In the genomic region with DNA sequence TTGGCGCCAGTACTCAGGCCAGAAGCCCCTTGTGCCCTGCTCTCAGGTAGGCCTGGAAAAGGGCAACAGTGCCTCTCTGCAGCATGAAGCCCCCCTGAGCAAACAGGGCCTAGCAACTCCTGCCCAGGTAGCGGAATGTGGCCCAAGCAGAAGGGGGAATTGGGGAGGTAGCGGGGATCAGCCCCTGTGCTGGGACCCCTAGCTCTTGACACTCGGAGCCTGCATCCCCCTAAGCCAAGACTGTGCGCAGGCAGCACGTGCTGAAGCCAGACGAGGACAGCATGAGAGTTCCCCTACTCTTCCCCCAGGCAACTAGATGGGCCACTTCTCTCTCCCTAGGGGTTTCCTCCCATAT, we compare ENCODE assay signal across 1 cellular context.
TF ChIP-seq lines count a peak whose summit lies in the region.

No MANE protein-coding gene starts in this region.

TF ChIP-seq in GM23338, 12 proteins besides CTCF, POLR2A, EP300 and RAD21 (continued from another document):
- TF ChIP-seq, protein P1, sequence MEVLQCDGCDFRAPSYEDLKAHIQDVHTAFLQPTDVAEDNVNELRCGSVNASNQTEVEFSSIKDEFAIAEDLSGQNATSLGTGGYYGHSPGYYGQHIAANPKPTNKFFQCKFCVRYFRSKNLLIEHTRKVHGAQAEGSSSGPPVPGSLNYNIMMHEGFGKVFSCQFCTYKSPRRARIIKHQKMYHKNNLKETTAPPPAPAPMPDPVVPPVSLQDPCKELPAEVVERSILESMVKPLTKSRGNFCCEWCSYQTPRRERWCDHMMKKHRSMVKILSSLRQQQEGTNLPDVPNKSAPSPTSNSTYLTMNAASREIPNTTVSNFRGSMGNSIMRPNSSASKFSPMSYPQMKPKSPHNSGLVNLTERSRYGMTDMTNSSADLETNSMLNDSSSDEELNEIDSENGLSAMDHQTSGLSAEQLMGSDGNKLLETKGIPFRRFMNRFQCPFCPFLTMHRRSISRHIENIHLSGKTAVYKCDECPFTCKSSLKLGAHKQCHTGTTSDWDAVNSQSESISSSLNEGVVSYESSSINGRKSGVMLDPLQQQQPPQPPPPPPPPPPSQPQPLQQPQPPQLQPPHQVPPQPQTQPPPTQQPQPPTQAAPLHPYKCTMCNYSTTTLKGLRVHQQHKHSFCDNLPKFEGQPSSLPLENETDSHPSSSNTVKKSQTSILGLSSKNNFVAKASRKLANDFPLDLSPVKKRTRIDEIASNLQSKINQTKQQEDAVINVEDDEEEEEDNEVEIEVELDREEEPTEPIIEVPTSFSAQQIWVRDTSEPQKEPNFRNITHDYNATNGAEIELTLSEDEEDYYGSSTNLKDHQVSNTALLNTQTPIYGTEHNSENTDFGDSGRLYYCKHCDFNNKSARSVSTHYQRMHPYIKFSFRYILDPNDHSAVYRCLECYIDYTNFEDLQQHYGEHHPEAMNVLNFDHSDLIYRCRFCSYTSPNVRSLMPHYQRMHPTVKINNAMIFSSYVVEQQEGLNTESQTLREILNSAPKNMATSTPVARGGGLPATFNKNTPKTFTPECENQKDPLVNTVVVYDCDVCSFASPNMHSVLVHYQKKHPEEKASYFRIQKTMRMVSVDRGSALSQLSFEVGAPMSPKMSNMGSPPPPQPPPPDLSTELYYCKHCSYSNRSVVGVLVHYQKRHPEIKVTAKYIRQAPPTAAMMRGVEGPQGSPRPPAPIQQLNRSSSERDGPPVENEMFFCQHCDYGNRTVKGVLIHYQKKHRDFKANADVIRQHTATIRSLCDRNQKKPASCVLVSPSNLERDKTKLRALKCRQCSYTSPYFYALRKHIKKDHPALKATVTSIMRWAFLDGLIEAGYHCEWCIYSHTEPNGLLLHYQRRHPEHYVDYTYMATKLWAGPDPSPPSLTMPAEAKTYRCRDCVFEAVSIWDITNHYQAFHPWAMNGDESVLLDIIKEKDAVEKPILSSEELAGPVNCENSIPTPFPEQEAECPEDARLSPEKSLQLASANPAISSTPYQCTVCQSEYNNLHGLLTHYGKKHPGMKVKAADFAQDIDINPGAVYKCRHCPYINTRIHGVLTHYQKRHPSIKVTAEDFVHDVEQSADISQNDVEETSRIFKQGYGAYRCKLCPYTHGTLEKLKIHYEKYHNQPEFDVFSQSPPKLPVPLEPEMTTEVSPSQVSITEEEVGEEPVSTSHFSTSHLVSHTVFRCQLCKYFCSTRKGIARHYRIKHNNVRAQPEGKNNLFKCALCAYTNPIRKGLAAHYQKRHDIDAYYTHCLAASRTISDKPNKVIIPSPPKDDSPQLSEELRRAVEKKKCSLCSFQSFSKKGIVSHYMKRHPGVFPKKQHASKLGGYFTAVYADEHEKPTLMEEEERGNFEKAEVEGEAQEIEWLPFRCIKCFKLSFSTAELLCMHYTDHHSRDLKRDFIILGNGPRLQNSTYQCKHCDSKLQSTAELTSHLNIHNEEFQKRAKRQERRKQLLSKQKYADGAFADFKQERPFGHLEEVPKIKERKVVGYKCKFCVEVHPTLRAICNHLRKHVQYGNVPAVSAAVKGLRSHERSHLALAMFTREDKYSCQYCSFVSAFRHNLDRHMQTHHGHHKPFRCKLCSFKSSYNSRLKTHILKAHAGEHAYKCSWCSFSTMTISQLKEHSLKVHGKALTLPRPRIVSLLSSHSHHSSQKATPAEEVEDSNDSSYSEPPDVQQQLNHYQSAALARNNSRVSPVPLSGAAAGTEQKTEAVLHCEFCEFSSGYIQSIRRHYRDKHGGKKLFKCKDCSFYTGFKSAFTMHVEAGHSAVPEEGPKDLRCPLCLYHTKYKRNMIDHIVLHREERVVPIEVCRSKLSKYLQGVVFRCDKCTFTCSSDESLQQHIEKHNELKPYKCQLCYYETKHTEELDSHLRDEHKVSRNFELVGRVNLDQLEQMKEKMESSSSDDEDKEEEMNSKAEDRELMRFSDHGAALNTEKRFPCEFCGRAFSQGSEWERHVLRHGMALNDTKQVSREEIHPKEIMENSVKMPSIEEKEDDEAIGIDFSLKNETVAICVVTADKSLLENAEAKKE (CRISPR knock-in tag; IDR thresholded peaks at IDR 0.05): no peak
- TF ChIP-seq POLR2AphosphoS5 (IDR thresholded peaks at IDR 0.05; ENCODE audit: low read depth) (no peak; the same call in 1 of the 2 replicates), NANOG (IDR thresholded peaks at IDR 0.05; ENCODE audit: borderline replicate concordance) (no peak), STAT1 (IDR thresholded peaks at IDR 0.05; ENCODE audit: unreplicated experiment) (no peak)
